In genomic region chr20:22684072-22684762, GRCh38 we compare ENCODE assay signal across 1 cellular context.
TF ChIP-seq lines count a peak whose summit lies in the region.

No MANE protein-coding gene starts in this region.

TF ChIP-seq in HepG2, 621 proteins besides CTCF, POLR2A, EP300 and RAD21 (continued from another document):
- TF ChIP-seq MAZ (IDR thresholded peaks at IDR 0.05; ENCODE audit: borderline replicate concordance, low read depth, low read length) (no peak), MAZ (CRISPR knock-in tag; IDR thresholded peaks at IDR 0.05; ENCODE audit: low read depth) (peak; percentile 68; the same call in 1 of the 2 replicates), NPAS2 (CRISPR knock-in tag; IDR thresholded peaks at IDR 0.05; ENCODE audit: borderline replicate concordance) (no peak), MXD3 (CRISPR knock-in tag; IDR thresholded peaks at IDR 0.05) (0 out of 2 replicates have a peak, but pooled peaks have one; percentile 51), ZNF468 (CRISPR knock-in tag; IDR thresholded peaks at IDR 0.05) (no peak), ZBTB4 (CRISPR knock-in tag; IDR thresholded peaks at IDR 0.05; ENCODE audit: borderline replicate concordance) (no peak), ZNF10 (CRISPR knock-in tag; IDR thresholded peaks at IDR 0.05; ENCODE audit: borderline replicate concordance, low read depth) (no peak), ELK4 (CRISPR knock-in tag; IDR thresholded peaks at IDR 0.05; ENCODE audit: borderline replicate concordance) (no peak), HDAC6 (IDR thresholded peaks at IDR 0.05; ENCODE audit: low read depth, low read length) (no peak), ADNP (CRISPR knock-in tag; IDR thresholded peaks at IDR 0.05) (no peak), NR0B2 (CRISPR knock-in tag; IDR thresholded peaks at IDR 0.05) (no peak), CSRNP1 (CRISPR knock-in tag; IDR thresholded peaks at IDR 0.05) (no peak), SOX13 (IDR thresholded peaks at IDR 0.05) (no peak), SOX13 (CRISPR knock-in tag; conservative IDR thresholded peaks at IDR 0.05 in 1 of 2, IDR thresholded peaks at IDR 0.05 in 1 of 2) (no peak)
